12 cellular contexts compared by ENCODE assay signal in the genomic region with DNA sequence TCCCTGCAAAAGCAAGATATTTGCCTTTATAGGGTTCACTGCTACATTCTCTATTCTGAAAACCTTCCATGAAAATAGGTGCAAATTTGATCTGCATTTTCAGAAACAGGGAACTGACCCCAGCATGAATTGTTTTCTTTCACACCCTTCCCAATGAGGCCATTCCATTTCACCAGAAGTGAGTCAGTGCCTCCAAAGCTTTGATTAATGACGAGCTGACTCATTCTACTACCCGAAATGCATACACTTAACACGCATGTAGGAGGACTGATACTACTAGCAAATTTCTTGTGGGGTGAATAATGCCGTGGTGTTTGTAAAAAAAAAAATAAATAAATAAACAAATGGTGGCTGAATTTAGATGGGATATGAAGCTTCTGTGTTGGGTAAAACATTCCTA.
A peak's percentile ranks its signal among the peaks of the same experiment; 100 is the strongest.
DNase-seq lines count a peak whose midpoint lies in the region; ATAC-seq and TF ChIP-seq lines count a peak whose summit lies in the region.
"Had no signal": no experiment of that assay in that cellular context is flagged by ENCODE, and none has a peak within 500 bp of the region (broad histone marks: within the 10 kb centered on the region; RNA-seq: fewer than 3 reads in every experiment).

No MANE protein-coding gene starts in this region.

- no peaks in the 10 kb centered on the region for H3K4me1 ChIP-seq in SJCRH30
- peaks cover 0 to 8% (median 3%) of the 10 kb centered on the region in 4 donors for H3K4me1 ChIP-seq in esophagus muscularis mucosa
- H3K4me1 ChIP-seq: right lobe of liver had no signal

- no peak for TF ChIP-seq CTCF in foreskin fibroblast (IDR thresholded peaks at IDR 0.05; ENCODE audit: low read depth, low read length)
- no peak for TF ChIP-seq CTCF in esophagus muscularis mucosa (IDR thresholded peaks at IDR 0.05)

- H3K27me3 ChIP-seq in SJCRH30 (no peaks in the 10 kb centered on the region), esophagus muscularis mucosa (no peaks in the 10 kb centered on the region)
- H3K27me3 ChIP-seq: right lobe of liver had no signal

- H3K36me3 ChIP-seq in SJCRH30 (no peaks in the 10 kb centered on the region), esophagus muscularis mucosa (no peaks in the 10 kb centered on the region)
- H3K36me3 ChIP-seq: right lobe of liver had no signal

- 56% methylated on average over 4 of the region's 4 CpGs for WGBS in esophagus muscularis mucosa

- intact Hi-C loops in esophagus muscularis mucosa (cut with DNase I), result no loop called here

- no peak for TF ChIP-seq EP300 in esophagus muscularis mucosa (IDR thresholded peaks at IDR 0.05)

- TF ChIP-seq POLR2A in erythroblast (IDR thresholded peaks at IDR 0.05; ENCODE audit: low read length), result no peak
- TF ChIP-seq POLR2A in esophagus muscularis mucosa (IDR thresholded peaks at IDR 0.05; ENCODE audit: low read depth), result no peak

- H3K27ac ChIP-seq in SJCRH30 (peak overlapping the region; percentile 20; the same call in 1 of the 2 replicates), esophagus muscularis mucosa (replicated peaks in 1 of 4) (no peak overlapping the region)
- H3K27ac ChIP-seq: C4-2B, right lobe of liver had no signal

- no peaks in the 10 kb centered on the region for H3K9me3 ChIP-seq in SJCRH30 (replicated peaks)
- H3K9me3 ChIP-seq in esophagus muscularis mucosa, result no peaks in the 10 kb centered on the region
- H3K9me3 ChIP-seq: right lobe of liver had no signal

- H3K4me3 ChIP-seq in SJCRH30, result no peak overlapping the region
- no peak overlapping the region for H3K4me3 ChIP-seq in foreskin fibroblast (ENCODE audit: low read depth in 1 of 2, low read length in 2 of 2)
- no peak overlapping the region for H3K4me3 ChIP-seq in esophagus muscularis mucosa
- H3K4me3 ChIP-seq: right lobe of liver had no signal

- ATAC-seq in HG02852 (IDR thresholded peaks at IDR 0.05; ENCODE audit: unreplicated experiment), result peak; percentile 44
- ATAC-seq: right lobe of liver, SK-N-SH treated with all-trans-retinoic acid at 6 μM for 48 hours had no signal

- DNase-seq in AG08396 (ENCODE audit: low spot score) (peak; percentile 17), SJCRH30 (no peak), foreskin fibroblast (peak; percentile 1 to 10), erythroblast (lab: John Stamatoyannopoulos, UW) (no peak), esophagus muscularis mucosa (ENCODE audit: extremely low spot score) (no peak), superior temporal gyrus (ENCODE audit: extremely low spot score) (no peak), HT-29 (ENCODE audit: low spot score) (no peak)
- DNase-seq: endodermal cell, right lobe of liver had no signal

Comparison
In these comparisons a context has a peak if more than half of its experiments do, and no peak if none do; other contexts are left out.
1. DNase-seq: peak in AG08396 (single experiment) and foreskin fibroblast (2 of 2); none in SJCRH30 (0 of 2), erythroblast (0 of 2), esophagus muscularis mucosa (single experiment), superior temporal gyrus (single experiment) and HT-29 (single experiment).